1 cellular context compared by ENCODE assay signal in genomic region chr2:43452318-43452731, GRCh38.
TF ChIP-seq lines count a peak whose summit lies in the region.

No MANE protein-coding gene starts in this region.

TF ChIP-seq in endothelial cell of umbilical vein, 7 proteins besides CTCF, POLR2A, EP300 and RAD21 (continued from another document):
- TF ChIP-seq GATA2 (IDR thresholded peaks at IDR 0.05; ENCODE audit: insufficient read depth, insufficient read length, low read depth, low read length) (peak; percentile 97), POLR2AphosphoS5 (IDR thresholded peaks at IDR 0.05; ENCODE audit: insufficient read depth, low read depth, low read length) (peak; percentile 57), FOS (IDR thresholded peaks at IDR 0.05; ENCODE audit: borderline replicate concordance, insufficient read depth, low read length) (peak; percentile 69), JUN (IDR thresholded peaks at IDR 0.05; ENCODE audit: borderline replicate concordance, insufficient read depth, insufficient read length, low read depth) (peak; percentile 66), MYC (IDR thresholded peaks at IDR 0.05; ENCODE audit: low read depth, low read length) (no peak)
